7 cellular contexts compared by ENCODE assay signal in the genomic region with DNA sequence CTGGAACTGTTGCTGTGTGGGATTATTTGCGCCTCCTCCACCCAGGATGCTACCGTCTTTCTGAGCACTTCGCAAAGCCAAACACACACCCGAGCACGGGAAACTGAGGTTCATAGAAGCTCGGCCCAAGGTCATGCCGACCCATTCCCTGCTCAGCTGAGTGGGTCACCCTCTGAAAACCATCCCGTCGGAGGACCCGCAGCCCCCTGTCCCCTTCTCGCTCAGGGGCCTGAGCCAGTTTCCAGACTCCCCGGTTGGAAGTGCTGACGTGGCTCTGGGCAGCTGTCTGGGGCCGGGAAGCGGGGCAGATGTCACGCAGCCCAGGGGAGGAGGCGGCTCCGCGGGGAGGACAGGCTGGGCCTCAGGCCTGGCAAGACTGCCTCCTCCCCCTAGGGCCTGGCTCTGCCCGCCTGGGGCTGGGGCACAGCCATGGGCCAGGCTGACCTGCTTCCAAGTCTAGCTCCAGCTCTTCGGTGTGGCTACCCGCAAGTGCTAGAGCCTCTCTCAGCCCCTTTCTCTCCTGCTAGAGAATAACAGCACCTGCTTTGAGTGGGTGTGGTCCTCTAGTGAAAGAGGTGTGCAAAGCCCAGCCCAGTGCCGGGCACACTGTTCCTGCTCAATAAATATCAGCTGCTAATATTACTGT. TPM values are rescaled to one million over a fixed set of nuclear protein-coding genes. Genes with fewer than 3 reads are reported as not detected.
A peak's percentile ranks its signal among the peaks of the same experiment; 100 is the strongest.
DNase-seq lines count a peak whose midpoint lies in the region; ATAC-seq and TF ChIP-seq lines count a peak whose summit lies in the region.

No MANE protein-coding gene starts in this region.

- H3K23me2 ChIP-seq in H9 (ENCODE audit: insufficient read length, low read depth, low read length, poor library complexity, severe bottlenecking), result no peaks in the 10 kb centered on the region

- H3K27me3 Mint-ChIP-seq in H9 (ENCODE audit: low read depth), result peaks cover 11% of the 10 kb centered on the region
- H3K27me3 Mint-ChIP-seq in stimulated activated naive CD8-positive, alpha-beta T cell treated with anti-CD3 and anti-CD28 coated beads, Interleukin-15, Interleukin-2, amounts not matched to agents 100 ng/mL and 50 ng/mL, for 24 hours, result no peaks in the 10 kb centered on the region

- H3K4me1 ChIP-seq in DOHH2 (ENCODE audit: control insufficient read depth, low read length), result peaks cover 87% of the 10 kb centered on the region
- H3K4me1 ChIP-seq in H9 (ENCODE audit: insufficient read depth, low read length), result peaks cover 33% of the 10 kb centered on the region; the same call in 1 of the 2 replicates
- H3K4me1 ChIP-seq in OCI-LY1 (ENCODE audit: insufficient read depth, low read length, severe bottlenecking), result peaks cover 67% of the 10 kb centered on the region
- peaks cover 35 to 75% (median 61%) of the 10 kb centered on the region in 4 donors for H3K4me1 ChIP-seq in liver (ENCODE audit: control insufficient read depth in 4 of 4, insufficient read depth in 4 of 4, low read length in 3 of 4)

- H3K9me3 ChIP-seq in DOHH2 (ENCODE audit: control insufficient read depth, insufficient read depth, low read length) (no peaks in the 10 kb centered on the region), H9 (ENCODE audit: control insufficient read depth, low read depth, low read length) (no peaks in the 10 kb centered on the region), OCI-LY1 (ENCODE audit: low read length) (no peaks in the 10 kb centered on the region), liver (ENCODE audit: control insufficient read depth in 4 of 4, low read length in 3 of 4) (no peaks in the 10 kb centered on the region)

- no peak overlapping the region for H2BK20ac ChIP-seq in H9 (ENCODE audit: low read depth, low read length, poor library complexity, severe bottlenecking)

- no peaks in the 10 kb centered on the region; a peak in 1 of 5 replicates for H3K9me3 Mint-ChIP-seq in H9
- H3K9me3 Mint-ChIP-seq in stimulated activated naive CD8-positive, alpha-beta T cell treated with anti-CD3 and anti-CD28 coated beads, Interleukin-15, Interleukin-2, amounts not matched to agents 100 ng/mL and 50 ng/mL, for 24 hours, result no peaks in the 10 kb centered on the region

- no peaks in the 10 kb centered on the region for H3K36me3 ChIP-seq in DOHH2 (ENCODE audit: control insufficient read depth, low read length)
- H3K36me3 ChIP-seq in OCI-LY1 (ENCODE audit: insufficient read depth, low read length), result no peaks in the 10 kb centered on the region
- H3K36me3 ChIP-seq in liver (ENCODE audit: control insufficient read depth in 4 of 4, insufficient read depth in 3 of 4, low read depth in 1 of 4, low read length in 3 of 4), result no peaks in the 10 kb centered on the region

- H3K4ac ChIP-seq in H9 (ENCODE audit: low read depth, low read length), result no peak overlapping the region; the same call in 1 of the 2 replicates

- no peak for ATAC-seq in HG03520 (IDR thresholded peaks at IDR 0.05; ENCODE audit: unreplicated experiment)

- no peaks in the 10 kb centered on the region for H3K79me1 ChIP-seq in H9 (ENCODE audit: insufficient read depth, low read depth, low read length, poor library complexity, severe bottlenecking)

- TF ChIP-seq RAD21 in liver (IDR thresholded peaks at IDR 0.05), result peak; percentile 42 to 72

- H3K27ac Mint-ChIP-seq in H9, result peak overlapping the region; percentile 73 to 97 (median 74); a peak in 6 of 7 replicates
- H3K27ac Mint-ChIP-seq in stimulated activated naive CD8-positive, alpha-beta T cell treated with anti-CD3 and anti-CD28 coated beads, Interleukin-15, Interleukin-2, amounts not matched to agents 100 ng/mL and 50 ng/mL, for 24 hours, result no peak overlapping the region

- H3K14ac ChIP-seq in H9 (ENCODE audit: insufficient read depth, low read length), result peak overlapping the region; percentile 66; the same call in 1 of the 2 replicates

- no peaks in the 10 kb centered on the region; a peak in 2 of 7 replicates for H3K36me3 Mint-ChIP-seq in H9 (ENCODE audit: insufficient read depth in 1 of 3, low read depth in 3 of 3)
- no peaks in the 10 kb centered on the region for H3K36me3 Mint-ChIP-seq in stimulated activated naive CD8-positive, alpha-beta T cell treated with anti-CD3 and anti-CD28 coated beads, Interleukin-15, Interleukin-2, amounts not matched to agents 100 ng/mL and 50 ng/mL, for 24 hours (ENCODE audit: low read depth)

- peak overlapping the region; percentile 55 to 74 for H3K4me3 Mint-ChIP-seq in H9
- H3K4me3 Mint-ChIP-seq in stimulated activated naive CD8-positive, alpha-beta T cell treated with anti-CD3 and anti-CD28 coated beads, Interleukin-15, Interleukin-2, amounts not matched to agents 100 ng/mL and 50 ng/mL, for 24 hours, result peak overlapping the region; percentile 63

- H3K18ac ChIP-seq in H9 (ENCODE audit: insufficient read length, low read depth, low read length), result peak overlapping the region; percentile 24

- no peak overlapping the region for H3K23ac ChIP-seq in H9 (ENCODE audit: insufficient read length, low read depth, low read length)

- no peak overlapping the region for H4K8ac ChIP-seq in H9 (replicated peaks; ENCODE audit: insufficient read length, low read depth, low read length)

- peaks cover 28% of the 10 kb centered on the region for H3F3A ChIP-seq in DOHH2 (ENCODE audit: control insufficient read depth, insufficient read depth)
- H3F3A ChIP-seq in OCI-LY1 (ENCODE audit: insufficient read depth, low read length), result 0 out of 2 replicates have a peak, but pooled peaks cover 6% of the 10 kb centered on the region

- H2BK15ac ChIP-seq in H9 (ENCODE audit: low read depth, low read length), result no peak overlapping the region

- DNase-seq in H9 (no peak), dermis blood vessel endothelial cell (peak; percentile 66)

- H3K27me3 ChIP-seq in DOHH2 (ENCODE audit: control insufficient read depth, low read length) (no peaks in the 10 kb centered on the region), H9 (ENCODE audit: insufficient read depth, low read length) (no peaks in the 10 kb centered on the region), OCI-LY1 (ENCODE audit: insufficient read depth, low read length) (no peaks in the 10 kb centered on the region), liver (ENCODE audit: control insufficient read depth in 4 of 4, insufficient read depth in 4 of 4, low read length in 3 of 4) (no peaks in the 10 kb centered on the region)

- H3K4me2 ChIP-seq in DOHH2 (ENCODE audit: low read length), result peak overlapping the region; percentile 99
- H3K4me2 ChIP-seq in H9 (ENCODE audit: insufficient read depth, insufficient read length, low read length), result peak overlapping the region; percentile 61
- peak overlapping the region; percentile 98 for H3K4me2 ChIP-seq in OCI-LY1 (ENCODE audit: low read length)

- H3K27ac ChIP-seq in DOHH2 (ENCODE audit: low read depth, low read length) (peak overlapping the region; percentile 96), H9 (ENCODE audit: insufficient read length, low read depth, low read length) (peak overlapping the region; percentile 28), OCI-LY1 (ENCODE audit: low read depth, low read length, poor library complexity, severe bottlenecking) (peak overlapping the region; percentile 98), liver (ENCODE audit: low read depth in 1 of 2, low read length in 2 of 2) (peak overlapping the region; percentile 97 to 99)

- no peak overlapping the region for H3T11ph ChIP-seq in H9 (ENCODE audit: low read length)

- H3K79me2 ChIP-seq in DOHH2 (ENCODE audit: control insufficient read depth, low read length) (peaks cover 7% of the 10 kb centered on the region), H9 (ENCODE audit: insufficient read depth, low read length) (no peaks in the 10 kb centered on the region), OCI-LY1 (ENCODE audit: insufficient read depth, low read length) (no peaks in the 10 kb centered on the region)

- TF ChIP-seq CTCF in DOHH2 (IDR thresholded peaks at IDR 0.05; ENCODE audit: low read depth, low read length, poor library complexity, severe bottlenecking) (no peak), H9 (conservative IDR thresholded peaks at IDR 0.05) (no peak), OCI-LY1 (IDR thresholded peaks at IDR 0.05; ENCODE audit: low read length) (no peak), liver (IDR thresholded peaks at IDR 0.05; ENCODE audit: low read depth, low read length, missing input control) (no peak)

- H4K20me1 ChIP-seq in DOHH2 (ENCODE audit: control insufficient read depth, insufficient read depth, low read depth, low read length), result peaks cover 6% of the 10 kb centered on the region; the same call in 1 of the 2 replicates
- no peaks in the 10 kb centered on the region for H4K20me1 ChIP-seq in H9 (ENCODE audit: control insufficient read depth, insufficient read depth, insufficient read length)
- no peaks in the 10 kb centered on the region for H4K20me1 ChIP-seq in OCI-LY1 (ENCODE audit: insufficient read depth, low read length)

- no peak overlapping the region for H2AK5ac ChIP-seq in H9 (ENCODE audit: insufficient read length, low read length)

- H3K9me2 ChIP-seq in DOHH2 (replicated peaks; ENCODE audit: control insufficient read depth, low read length) (no peaks in the 10 kb centered on the region), OCI-LY1 (ENCODE audit: low read depth, low read length) (no peaks in the 10 kb centered on the region)

- H3K9ac ChIP-seq in H9 (ENCODE audit: extremely low read depth, insufficient read length, low read length) (peak overlapping the region; percentile 60), OCI-LY1 (ENCODE audit: low read length) (peak overlapping the region; percentile 75), liver (ENCODE audit: low read depth in 1 of 2, low read length in 2 of 2) (peak overlapping the region; percentile 34 to 65)

- no peak overlapping the region for H2BK12ac ChIP-seq in H9 (ENCODE audit: insufficient read length, low read depth, low read length)

- H3K4me3 ChIP-seq in DOHH2 (ENCODE audit: low read length), result peak overlapping the region; percentile 77
- peak overlapping the region; percentile 63 for H3K4me3 ChIP-seq in OCI-LY1 (ENCODE audit: low read depth, low read length, poor library complexity, severe bottlenecking)
- peak overlapping the region; percentile 11 to 56 (median 26) for H3K4me3 ChIP-seq in liver (ENCODE audit: low read depth in 1 of 3, low read length in 3 of 3)

- H2BK120ac ChIP-seq in H9 (ENCODE audit: low read depth, low read length, poor library complexity, severe bottlenecking), result no peak overlapping the region

- no CpG with 5 or more reads among the region's 23 CpGs for WGBS in H9 (ENCODE audit: extremely low coverage, insufficient read length, low lambda C conversion rate)
- 7% methylated on average over 23 of the region's 23 CpGs for WGBS in liver

- H2BK5ac ChIP-seq in H9 (ENCODE audit: insufficient read length, low read length), result no peak overlapping the region

- peak overlapping the region; percentile 88 for H4K91ac ChIP-seq in H9 (ENCODE audit: insufficient read length, low read depth, low read length)

- peak overlapping the region; percentile 19 for H4K5ac ChIP-seq in H9 (ENCODE audit: insufficient read length, low read depth, low read length)

- H2AFZ ChIP-seq in H9 (ENCODE audit: low read length), result no peak overlapping the region
- H2AFZ ChIP-seq in OCI-LY1 (ENCODE audit: low read length), result no peak overlapping the region

- H3K4me1 Mint-ChIP-seq in H9, result peaks cover 74 to 85% of the 10 kb centered on the region in 2 experiments
- peaks cover 42% of the 10 kb centered on the region for H3K4me1 Mint-ChIP-seq in stimulated activated naive CD8-positive, alpha-beta T cell treated with anti-CD3 and anti-CD28 coated beads, Interleukin-15, Interleukin-2, amounts not matched to agents 100 ng/mL and 50 ng/mL, for 24 hours (ENCODE audit: low read depth)

- no peak overlapping the region for H3K56ac ChIP-seq in H9 (ENCODE audit: insufficient read length, low read depth, low read length)

RNA-seq across cellular contexts. Expression of a gene that starts 9.9 kb away (rescaled TPM):
- total RNA-seq in H9 (2021), result 105 and 107 TPM in 2 replicates
- 29.6 and 36.1 TPM in 2 replicates for total RNA-seq in dermis blood vessel endothelial cell
- 10 to 100 TPM; 59.1 to 78.6 TPM for total RNA-seq in liver
- polyA plus RNA-seq in liver, result 10 to 100 TPM; 40.6 to 70.0 TPM

Comparison
In these comparisons a context has a peak if more than half of its experiments do, and no peak if none do; other contexts are left out.
1. H3K27ac ChIP-seq: peak in every context shown above with its lines; median percentile 98 in OCI-LY1; 98 in liver; 96 in DOHH2; 28 in H9.
2. H3K4me3 ChIP-seq: peak in every context shown above with its lines; median percentile 77 in DOHH2; 63 in OCI-LY1; 26 in liver.